19 cellular contexts compared by ENCODE assay signal in genomic region chr2:158776236-158776635, GRCh38. TPM values are rescaled to one million over a fixed set of nuclear protein-coding genes. Genes with fewer than 3 reads are reported as not detected.
DNase-seq lines count a peak whose midpoint lies in the region; ATAC-seq, FAIRE-seq and TF ChIP-seq lines count a peak whose summit lies in the region.
"Had no signal": no experiment of that assay in that cellular context is flagged by ENCODE, and none has a peak within 500 bp of the region (broad histone marks: within the 10 kb centered on the region; RNA-seq: fewer than 3 reads in every experiment).

No MANE protein-coding gene starts in this region.

- TF ChIP-seq POLR2A in H1 (IDR thresholded peaks at IDR 0.05; ENCODE audit: control extremely low read depth in 1 of 2, low read depth in 2 of 2, low read length in 2 of 2) = no peak

- CTCF ChIA-PET in H1 (lab: Charles Lee; ENCODE audit: partially characterized antibody) = interaction anchor here (0.7 to 2.8 kb wide), 4 partner anchors 22 to 740 kb away, joined by 3 to 24 read pairs (median 6); no protein-coding TSS in a partner anchor

- H3K79me1 ChIP-seq in H1 (ENCODE audit: low read depth, low read length) (no peaks in the 10 kb centered on the region), H9 (ENCODE audit: insufficient read depth, low read depth, low read length, poor library complexity, severe bottlenecking) (no peaks in the 10 kb centered on the region)

- H3K9ac ChIP-seq in H1 (replicated peaks in 1 of 4; ENCODE audit: extremely low read depth in 1 of 4, low read depth in 3 of 4, low read length in 3 of 4) = no peak overlapping the region
- H3K9ac ChIP-seq in H9 (ENCODE audit: extremely low read depth, insufficient read length, low read length) = no peak overlapping the region

- H3K27me3 ChIP-seq in H1 (replicated peaks in 1 of 4; ENCODE audit: control insufficient read depth in 3 of 4, extremely low read depth in 1 of 4, insufficient read depth in 3 of 4, low read length in 3 of 4) = no peaks in the 10 kb centered on the region
- H3K27me3 ChIP-seq in H9 (ENCODE audit: insufficient read depth, low read length) = no peaks in the 10 kb centered on the region

- no peak for FAIRE-seq in H1 (lab: Jason Lieb, UNC)
- FAIRE-seq: GM12891 had no signal

- peak overlapping the region; percentile 60; the same call in 1 of the 2 replicates for H2AFZ ChIP-seq in H1 (ENCODE audit: low read length)
- H2AFZ ChIP-seq in H9 (ENCODE audit: low read length) = no peak overlapping the region

- H3K9me3 ChIP-seq in H1 (ENCODE audit: insufficient read depth in 2 of 2, low read depth in 1 of 2, low read length in 1 of 2) (no peaks in the 10 kb centered on the region), H9 (ENCODE audit: control insufficient read depth, low read depth, low read length) (no peaks in the 10 kb centered on the region)

- H4K91ac ChIP-seq in H1 (replicated peaks; ENCODE audit: insufficient read length, low read length) = no peak overlapping the region
- no peak overlapping the region for H4K91ac ChIP-seq in H9 (ENCODE audit: insufficient read length, low read depth, low read length)

- 74% methylated on average over 2 of the region's 2 CpGs; no CpG with 5 or more reads in 1 of the 2 experiments for WGBS in H1 (ENCODE audit: extremely low coverage in 1 of 2, insufficient coverage in 1 of 2, insufficient read length in 1 of 2, insufficient replicate concordance in 2 of 2, low coverage in 1 of 2, low lambda C conversion rate in 2 of 2, missing lambda C conversion rate in 1 of 2), 2 experiments
- no CpG with 5 or more reads among the region's 2 CpGs for whole genome bisulfite sequencing in H9 (ENCODE audit: extremely low coverage, insufficient read length, low lambda C conversion rate)

- H2BK5ac ChIP-seq in H1 (ENCODE audit: low read depth, low read length) (no peak overlapping the region), H9 (ENCODE audit: insufficient read length, low read length) (no peak overlapping the region)

- no peaks in the 10 kb centered on the region for H3K27me3 Mint-ChIP-seq in H9 (ENCODE audit: low read depth)

- H3K18ac ChIP-seq in H1 (ENCODE audit: extremely low read depth, low read length) (no peak overlapping the region), H9 (ENCODE audit: insufficient read length, low read depth, low read length) (no peak overlapping the region)

- TF ChIP-seq CTCF in H1 (IDR thresholded peaks at IDR 0.05; ENCODE audit: control extremely low read depth in 1 of 3, insufficient read depth in 1 of 3, low read depth in 1 of 3, low read length in 3 of 3) = no peak
- TF ChIP-seq CTCF in H9 (conservative IDR thresholded peaks at IDR 0.05) = no peak

- H3K36me3 Mint-ChIP-seq in H9 (ENCODE audit: insufficient read depth in 1 of 3, low read depth in 3 of 3) = no peaks in the 10 kb centered on the region
- H3K36me3 Mint-ChIP-seq: CD4-positive, CD25-positive, alpha-beta regulatory T cell; T-cell had no signal

- no peak overlapping the region for H3T11ph ChIP-seq in H9 (ENCODE audit: low read length)

- TF ChIP-seq RAD21 in H1 (IDR thresholded peaks at IDR 0.05 in 1 of 2, conservative IDR thresholded peaks at IDR 0.05 in 1 of 2; ENCODE audit: low read depth in 2 of 2, low read length in 2 of 2) = no peak

- no peaks in the 10 kb centered on the region for H3K23me2 ChIP-seq in H1 (ENCODE audit: low read depth, low read length)
- no peaks in the 10 kb centered on the region for H3K23me2 ChIP-seq in H9 (ENCODE audit: insufficient read length, low read depth, low read length, poor library complexity, severe bottlenecking)

- H2BK15ac ChIP-seq in H1 (ENCODE audit: low read length) (no peak overlapping the region), H9 (ENCODE audit: low read depth, low read length) (no peak overlapping the region)

- no peak overlapping the region for H3K4me3 ChIP-seq in H1 (ENCODE audit: extremely low read depth in 1 of 4, insufficient read depth in 2 of 4, low read depth in 3 of 4, low read length in 4 of 4)

- no peak overlapping the region for H3K4me3 Mint-ChIP-seq in H9
- H3K4me3 Mint-ChIP-seq: CD4-positive, CD25-positive, alpha-beta regulatory T cell; T-cell had no signal

- H3K79me2 ChIP-seq in H1 (ENCODE audit: control insufficient read depth in 1 of 2, insufficient read depth in 2 of 2, low read length in 2 of 2) (no peaks in the 10 kb centered on the region), H9 (ENCODE audit: insufficient read depth, low read length) (no peaks in the 10 kb centered on the region)

- H2BK20ac ChIP-seq in H1 (ENCODE audit: low read length) (no peak overlapping the region), H9 (ENCODE audit: low read depth, low read length, poor library complexity, severe bottlenecking) (no peak overlapping the region)

- no peak overlapping the region for H4K8ac ChIP-seq in H1 (ENCODE audit: extremely low read depth, insufficient read depth, low read length)
- H4K8ac ChIP-seq in H9 (replicated peaks; ENCODE audit: insufficient read length, low read depth, low read length) = no peak overlapping the region

- no peaks in the 10 kb centered on the region for H3K36me3 ChIP-seq in H1 (ENCODE audit: control insufficient read depth in 2 of 4, insufficient read depth in 4 of 4, low read length in 3 of 4)

- H3K27ac ChIP-seq in H1 (ENCODE audit: low read depth, low read length) (no peak overlapping the region), H9 (ENCODE audit: insufficient read length, low read depth, low read length) (no peak overlapping the region)

- H3K14ac ChIP-seq in H1 (ENCODE audit: insufficient read length) = no peak overlapping the region
- no peak overlapping the region for H3K14ac ChIP-seq in H9 (ENCODE audit: insufficient read depth, low read length)

- no peak for ATAC-seq in HG03280 (IDR thresholded peaks at IDR 0.05; ENCODE audit: unreplicated experiment)
- ATAC-seq: PC-3, T-cell had no signal

- H2AK5ac ChIP-seq in H1 (ENCODE audit: low read depth, low read length) (no peak overlapping the region), H9 (ENCODE audit: insufficient read length, low read length) (no peak overlapping the region)

- H4K20me1 ChIP-seq in H1 (replicated peaks in 1 of 2; ENCODE audit: control insufficient read depth in 1 of 2, insufficient read depth in 2 of 2, low read length in 2 of 2) = no peaks in the 10 kb centered on the region
- H4K20me1 ChIP-seq in H9 (ENCODE audit: control insufficient read depth, insufficient read depth, insufficient read length) = no peaks in the 10 kb centered on the region

- H3K27ac Mint-ChIP-seq in H9 = no peak overlapping the region
- H3K27ac Mint-ChIP-seq: CD4-positive, CD25-positive, alpha-beta regulatory T cell; T-cell had no signal

- H3K56ac ChIP-seq in H1 (replicated peaks; ENCODE audit: insufficient read length, low read depth, low read length) (no peak overlapping the region), H9 (ENCODE audit: insufficient read length, low read depth, low read length) (no peak overlapping the region)

- H3K9me3 Mint-ChIP-seq in H9 = no peaks in the 10 kb centered on the region

- H2BK12ac ChIP-seq in H1 (ENCODE audit: low read depth, low read length) = no peak overlapping the region
- no peak overlapping the region for H2BK12ac ChIP-seq in H9 (ENCODE audit: insufficient read length, low read depth, low read length)

- H3K23ac ChIP-seq in H1 (ENCODE audit: insufficient read length) = no peak overlapping the region
- no peak overlapping the region for H3K23ac ChIP-seq in H9 (ENCODE audit: insufficient read length, low read depth, low read length)

- intact Hi-C loops in posterior vena cava (cut with DNase I) = no loop called here

- H3K4ac ChIP-seq in H1 (replicated peaks; ENCODE audit: insufficient read length, low read depth, low read length) (no peak overlapping the region), H9 (ENCODE audit: low read depth, low read length) (no peak overlapping the region)

- H2BK120ac ChIP-seq in H1 (replicated peaks; ENCODE audit: low read depth, low read length) = no peak overlapping the region
- H2BK120ac ChIP-seq in H9 (ENCODE audit: low read depth, low read length, poor library complexity, severe bottlenecking) = no peak overlapping the region

- no peak for TF ChIP-seq EP300 in H1 (IDR thresholded peaks at IDR 0.05; ENCODE audit: borderline replicate concordance in 1 of 2, low read depth in 2 of 2, low read length in 2 of 2)

- H3K4me1 ChIP-seq in H1 (replicated peaks in 1 of 4; ENCODE audit: control insufficient read depth in 3 of 4, insufficient read depth in 4 of 4, low read length in 3 of 4) (peaks cover 0 to 5% (median under 1%) of the 10 kb centered on the region in 4 experiments; a peak in 4 of 7 replicates), H9 (ENCODE audit: insufficient read depth, low read length) (peaks cover 10% of the 10 kb centered on the region)

- H3K4me1 Mint-ChIP-seq in H9 = peaks cover 25 to 35% of the 10 kb centered on the region in 2 experiments
- H3K4me1 Mint-ChIP-seq: CD4-positive, CD25-positive, alpha-beta regulatory T cell; T-cell had no signal

- POLR2A ChIA-PET in H1 (lab: Charles Lee; ENCODE audit: partially characterized antibody) = no interaction called here

- H3K4me2 ChIP-seq in H1 (ENCODE audit: insufficient read depth in 1 of 2, low read depth in 2 of 2, low read length in 2 of 2) = no peak overlapping the region
- no peak overlapping the region for H3K4me2 ChIP-seq in H9 (ENCODE audit: insufficient read depth, insufficient read length, low read length)

- H4K5ac ChIP-seq in H1 (ENCODE audit: insufficient read length, low read depth, low read length) = no peak overlapping the region
- no peak overlapping the region for H4K5ac ChIP-seq in H9 (ENCODE audit: insufficient read length, low read depth, low read length)

- DNase-seq in COR-L47 (lab: John Stamatoyannopoulos, UW) = peak; percentile 17
- DNase-seq in LHCN-M2 (ENCODE audit: low read depth) = peak; percentile 78
- peak; percentile 43 for DNase-seq in NCI-H526 treated with DMSO at 0.1 percent for 48 hours (lab: John Stamatoyannopoulos, UW)
- no peak for DNase-seq in H1 (ENCODE audit: low read depth in 1 of 2, low spot score in 2 of 2)
- no peak for DNase-seq in activated naive CD4-positive, alpha-beta T cell treated with Interleukin-2 at 50 U/mL for 16 hours
- DNase-seq in H9 = no peak
- DNase-seq in posterior vena cava (ENCODE audit: low spot score) = no peak
- DNase-seq: Calu3, DND-41, GDM1, GOT3, KBM-7, NCI-H1694, PC-3, T-cell, T-helper 9 cell had no signal

TF ChIP-seq in H1, 55 proteins besides CTCF, POLR2A, EP300 and RAD21 (continues in another document):
- TF ChIP-seq RBBP5 (IDR thresholded peaks at IDR 0.05; ENCODE audit: borderline replicate concordance, low read depth, low read length) = no peak

RNA-seq across cellular contexts. Expression of gene DAPL1, which starts 18.9 kb away (rescaled TPM):
- total RNA-seq in LHCN-M2 (2014; rRNA removed) = 0.34 TPM in 1 of 2 replicates, not detected in the other
- not detected for polyA plus RNA-seq in LHCN-M2 (2012)
- not detected in 2 replicates for total RNA-seq in H1 (2021; fragmentation: NEBNext Ultra II Directional; extraction: Animal tissue kit (Norgen Biotek cat#: 25700))
- polyA plus RNA-seq in H1 (2011; rRNA removed) = not detected in 2 replicates
- not detected for polyA plus RNA-seq in H1 (2011; cell fraction: cytosol; rRNA removed)
- polyA plus RNA-seq in H1 (2011; cell fraction: nucleus; rRNA removed) = not detected
- polyA plus RNA-seq in H1 (2012, experiment 1 of 2) = not detected in 4 replicates
- not detected for polyA plus RNA-seq in H1 (2012, experiment 2 of 2)
- not detected for polyA plus RNA-seq in H1 (2013, experiment 1 of 2)
- polyA plus RNA-seq in H1 (2013, experiment 2 of 2) = not detected
- polyA minus RNA-seq in H1 (2011; rRNA and poly(A)+ RNA removed) = not detected in 2 replicates
- polyA minus RNA-seq in H1 (2011; cell fraction: cytosol; rRNA and poly(A)+ RNA removed) = not detected
- not detected for polyA minus RNA-seq in H1 (2011; cell fraction: nucleus; rRNA and poly(A)+ RNA removed)
- total RNA-seq in H9 (2021) = not detected in 2 replicates
- total RNA-seq in posterior vena cava = not detected
- total RNA-seq: Calu3; CD4-positive, CD25-positive, alpha-beta regulatory T cell; PC-3; T-cell had no signal
- polyA plus RNA-seq: CD4-positive, CD25-positive, alpha-beta regulatory T cell had no signal

Comparison
In these comparisons a context has a peak if more than half of its experiments do, and no peak if none do; other contexts are left out.
1. DNase-seq: peak in COR-L47 (single experiment), LHCN-M2 (single experiment) and NCI-H526 treated with DMSO at 0.1 percent for 48 hours (single experiment); none in H1 (0 of 2), activated naive CD4-positive, alpha-beta T cell treated with Interleukin-2 at 50 U/mL for 16 hours (single experiment), H9 (single experiment) and posterior vena cava (single experiment).